ENCODE assay signal across 8 cellular contexts in genomic region chr15:75905231-75905630, GRCh38. TPM values are rescaled to one million over a fixed set of nuclear protein-coding genes. Genes with fewer than 3 reads are reported as not detected.
DNase-seq lines count a peak whose midpoint lies in the region; ATAC-seq and TF ChIP-seq lines count a peak whose summit lies in the region.

No MANE protein-coding gene starts in this region.

- H3K4me1 ChIP-seq in Panc1 (ENCODE audit: control insufficient read depth, insufficient read depth, low read length) (peaks cover 31% of the 10 kb centered on the region), foreskin keratinocyte (no peaks in the 10 kb centered on the region)

- intact Hi-C loops in activated naive CD4-positive, alpha-beta T cell treated with anti-CD3 and anti-CD28 coated beads for 36 hours (cut with micrococcal nuclease) = no loop called here
- intact Hi-C loops in Panc1 (cut with micrococcal nuclease; ENCODE audit: unreplicated experiment) = no loop called here
- intact Hi-C loops in posterior cingulate gyrus (cut with DNase I) = no loop called here

- no peaks in the 10 kb centered on the region for H3K9me3 ChIP-seq in Panc1 (ENCODE audit: control insufficient read depth, insufficient read depth, low read depth, low read length)

- H3K27ac ChIP-seq in Panc1 (ENCODE audit: low read length) (peak overlapping the region; percentile 1; the same call in 1 of the 2 replicates), foreskin keratinocyte (no peak overlapping the region)

- H3K27me3 Mint-ChIP-seq in activated naive CD4-positive, alpha-beta T cell treated with anti-CD3 and anti-CD28 coated beads for 36 hours (ENCODE audit: low read depth) = no peaks in the 10 kb centered on the region
- H3K27me3 Mint-ChIP-seq in endothelial cell (ENCODE audit: unreplicated experiment) = peaks cover 12% of the 10 kb centered on the region

- DNase-seq in activated naive CD4-positive, alpha-beta T cell treated with anti-CD3 and anti-CD28 coated beads for 36 hours = no peak
- DNase-seq in activated naive CD4-positive, alpha-beta T cell (lab: John Stamatoyannopoulos, UW) = no peak
- no peak for DNase-seq in Panc1 (ENCODE audit: low read depth, low spot score)
- no peak for DNase-seq in endothelial cell (ENCODE audit: low spot score)
- no peak for DNase-seq in stimulated activated effector memory CD8-positive, alpha-beta T cell treated with anti-CD3 and anti-CD28 coated beads, Interleukin-12 subunit alpha, Interleukin-12 subunit beta, amount 100 ng/mL, for 72 hours (ENCODE audit: low spot score in 2 of 2)
- no peak for DNase-seq in foreskin keratinocyte
- no peak for DNase-seq in NCI-H1694 (lab: John Stamatoyannopoulos, UW)
- DNase-seq in posterior cingulate gyrus = no peak

- H3K9me3 Mint-ChIP-seq in activated naive CD4-positive, alpha-beta T cell treated with anti-CD3 and anti-CD28 coated beads for 36 hours = no peaks in the 10 kb centered on the region
- no peaks in the 10 kb centered on the region for H3K9me3 Mint-ChIP-seq in endothelial cell (ENCODE audit: unreplicated experiment)
- H3K9me3 Mint-ChIP-seq in stimulated activated effector memory CD8-positive, alpha-beta T cell treated with anti-CD3 and anti-CD28 coated beads, Interleukin-12 subunit alpha, Interleukin-12 subunit beta, amount 100 ng/mL, for 72 hours = no peaks in the 10 kb centered on the region

- CTCF ChIA-PET in activated naive CD4-positive, alpha-beta T cell treated with anti-CD3 and anti-CD28 coated beads for 36 hours (lab: Charles Lee) = no interaction called here
- CTCF ChIA-PET in Panc1 (lab: Charles Lee) = no interaction called here

- in situ Hi-C loops in Panc1 (cut with HindIII; ENCODE audit: low pct_unique_long_range_greater_than_20kb, low sequenced_read_pairs) = no loop called here

- H3K4me3 Mint-ChIP-seq in activated naive CD4-positive, alpha-beta T cell treated with anti-CD3 and anti-CD28 coated beads for 36 hours = peak overlapping the region; percentile 93
- peak overlapping the region; percentile 90 for H3K4me3 Mint-ChIP-seq in endothelial cell (ENCODE audit: unreplicated experiment)
- H3K4me3 Mint-ChIP-seq in stimulated activated effector memory CD8-positive, alpha-beta T cell treated with anti-CD3 and anti-CD28 coated beads, Interleukin-12 subunit alpha, Interleukin-12 subunit beta, amount 100 ng/mL, for 72 hours = peak overlapping the region; percentile 90

- peaks cover 37% of the 10 kb centered on the region for H3K36me3 Mint-ChIP-seq in activated naive CD4-positive, alpha-beta T cell treated with anti-CD3 and anti-CD28 coated beads for 36 hours (ENCODE audit: low read depth)
- H3K36me3 Mint-ChIP-seq in endothelial cell (ENCODE audit: low read depth, unreplicated experiment) = peaks cover 22% of the 10 kb centered on the region
- H3K36me3 Mint-ChIP-seq in stimulated activated effector memory CD8-positive, alpha-beta T cell treated with anti-CD3 and anti-CD28 coated beads, Interleukin-12 subunit alpha, Interleukin-12 subunit beta, amount 100 ng/mL, for 72 hours = peaks cover 27% of the 10 kb centered on the region

- POLR2A ChIA-PET in Panc1 (lab: Charles Lee) = no interaction called here

- H3K27me3 ChIP-seq in Panc1 (ENCODE audit: control insufficient read depth, insufficient read depth, low read length) = no peaks in the 10 kb centered on the region
- no peaks in the 10 kb centered on the region for H3K27me3 ChIP-seq in foreskin keratinocyte

- peaks cover 60% of the 10 kb centered on the region for H3K4me1 Mint-ChIP-seq in activated naive CD4-positive, alpha-beta T cell treated with anti-CD3 and anti-CD28 coated beads for 36 hours (ENCODE audit: low read depth)
- H3K4me1 Mint-ChIP-seq in endothelial cell (ENCODE audit: unreplicated experiment) = peaks cover 41% of the 10 kb centered on the region
- H3K4me1 Mint-ChIP-seq in stimulated activated effector memory CD8-positive, alpha-beta T cell treated with anti-CD3 and anti-CD28 coated beads, Interleukin-12 subunit alpha, Interleukin-12 subunit beta, amount 100 ng/mL, for 72 hours = peaks cover 30% of the 10 kb centered on the region

- TF ChIP-seq CTCF in Panc1 (IDR thresholded peaks at IDR 0.05) (no peak), endothelial cell (IDR thresholded peaks at IDR 0.05; ENCODE audit: unreplicated experiment) (no peak), foreskin keratinocyte (conservative IDR thresholded peaks at IDR 0.05) (no peak)

- no peak for ATAC-seq in Panc1
- no peak for ATAC-seq in stimulated activated effector memory CD8-positive, alpha-beta T cell treated with anti-CD3 and anti-CD28 coated beads, Interleukin-12 subunit alpha, Interleukin-12 subunit beta, amount 100 ng/mL, for 72 hours
- ATAC-seq in foreskin keratinocyte = no peak

- BruUV-seq in Panc1 (replicated peaks; lab: Mats Ljungman, UMichigan) = no TSS peak

- peak overlapping the region; percentile 74 to 97 for H3K4me3 ChIP-seq in Panc1 (ENCODE audit: low read depth in 2 of 2, low read length in 2 of 2)

- peaks cover 17% of the 10 kb centered on the region for H3K36me3 ChIP-seq in Panc1 (ENCODE audit: control insufficient read depth, insufficient read depth, low read length)

- no peak overlapping the region for H3K27ac Mint-ChIP-seq in activated naive CD4-positive, alpha-beta T cell treated with anti-CD3 and anti-CD28 coated beads for 36 hours
- peak overlapping the region; percentile 74 for H3K27ac Mint-ChIP-seq in endothelial cell (ENCODE audit: unreplicated experiment)
- peak overlapping the region; percentile 95 for H3K27ac Mint-ChIP-seq in stimulated activated effector memory CD8-positive, alpha-beta T cell treated with anti-CD3 and anti-CD28 coated beads, Interleukin-12 subunit alpha, Interleukin-12 subunit beta, amount 100 ng/mL, for 72 hours

RNA-seq across cellular contexts. Expression of gene FBXO22, which starts 1.6 kb away (rescaled TPM):
- total RNA-seq in activated naive CD4-positive, alpha-beta T cell treated with anti-CD3 and anti-CD28 coated beads for 36 hours = 10 to 100 TPM; 97.3 to 99.6 TPM
- total RNA-seq in Panc1 (2021; ENCODE audit: unreplicated experiment) = 65.9 TPM
- 65.8 TPM for polyA plus RNA-seq in Panc1 (2012; ENCODE audit: insufficient read length)
- total RNA-seq in endothelial cell (ENCODE audit: unreplicated experiment) = 31.6 TPM
- total RNA-seq in foreskin keratinocyte = 48.4 and 52.7 TPM in 2 replicates
- polyA plus RNA-seq in foreskin keratinocyte = 39.4 and 50.0 TPM in 2 replicates
